Comparison of ENCODE assay signal across 9 cellular contexts in the genomic region with DNA sequence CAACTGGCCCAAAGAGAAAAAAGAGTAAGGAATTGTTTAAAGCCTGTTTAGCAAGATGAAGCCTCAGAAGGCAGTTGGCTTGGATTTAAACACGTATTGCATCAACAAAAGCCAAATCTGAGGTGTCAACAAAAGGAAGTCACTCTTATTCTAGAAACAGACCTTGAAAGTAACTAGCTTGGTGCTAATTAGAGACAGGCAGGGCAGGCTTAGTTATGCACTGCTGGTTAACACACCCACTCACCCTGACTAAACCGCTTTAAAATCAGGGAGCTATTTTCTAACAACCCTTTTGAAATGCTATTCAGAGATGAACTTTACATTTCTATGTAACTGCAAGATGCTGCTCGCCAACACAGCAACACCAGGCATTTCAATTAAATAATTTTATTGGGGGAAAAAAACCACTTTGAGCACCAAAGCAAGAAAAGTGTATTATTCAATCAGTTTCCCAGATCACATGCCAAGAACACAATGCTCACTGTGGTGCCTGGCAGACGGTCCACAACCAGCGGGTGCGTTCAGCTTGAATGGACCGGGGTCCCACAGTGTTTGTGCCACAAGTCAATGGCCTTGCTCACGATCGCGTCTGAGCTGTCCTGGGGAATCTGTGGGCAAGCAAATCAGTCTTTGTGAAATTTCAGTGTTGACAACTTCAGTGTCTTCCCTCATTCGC. TPM values are rescaled to one million over a fixed set of nuclear protein-coding genes. Genes with fewer than 3 reads are reported as not detected.
DNase-seq lines count a peak whose midpoint lies in the region; ATAC-seq and TF ChIP-seq lines count a peak whose summit lies in the region.
"Had no signal": no experiment of that assay in that cellular context is flagged by ENCODE, and none has a peak within 500 bp of the region (broad histone marks: within the 10 kb centered on the region; RNA-seq: fewer than 3 reads in every experiment).

No MANE protein-coding gene starts in this region.

- peak overlapping the region; percentile 65 for H3K27ac ChIP-seq in OCI-LY7 (ENCODE audit: low read depth, low read length, poor library complexity, severe bottlenecking)

- POLR2A ChIA-PET in OCI-LY7 (lab: Charles Lee), result interaction anchor here (0.7 to 4.9 kb wide), 15 partner anchors 9 to 222 kb away, joined by 3 to 43 read pairs (median 4); a partner anchor contains a TSS

- peaks cover 58% of the 10 kb centered on the region for H3K4me1 ChIP-seq in OCI-LY7 (ENCODE audit: insufficient read depth, low read length, poor library complexity, severe bottlenecking)

- H3K4me2 ChIP-seq in OCI-LY7 (ENCODE audit: low read length), result peak overlapping the region; percentile 58

- H3K4me3 ChIP-seq in GM12864 (ENCODE audit: low read depth, low read length) (peak overlapping the region; percentile 10; the same call in 1 of the 2 replicates), OCI-LY7 (ENCODE audit: low read depth, low read length, poor library complexity, severe bottlenecking) (peak overlapping the region; percentile 40)

- CTCF ChIA-PET in OCI-LY7 (lab: Charles Lee; ENCODE audit: unreplicated experiment), result interaction anchor here (0.7 to 2.1 kb wide), 3 partner anchors 24 to 182 kb away, joined by 3 to 5 read pairs (median 3); a partner anchor contains a TSS

- no peaks in the 10 kb centered on the region for H3K9me2 ChIP-seq in OCI-LY7 (ENCODE audit: insufficient read depth, low read length)

- H3K36me3 ChIP-seq in OCI-LY7 (ENCODE audit: insufficient read depth, low read length), result peaks cover 71% of the 10 kb centered on the region

- TF ChIP-seq CTCF in GM12864 (IDR thresholded peaks at IDR 0.05; ENCODE audit: low read depth, low read length, missing control alignments), result no peak
- TF ChIP-seq CTCF in OCI-LY7 (conservative IDR thresholded peaks at IDR 0.05; ENCODE audit: low read length), result no peak

- peak; percentile 37 for ATAC-seq in GM21528 (IDR thresholded peaks at IDR 0.05; ENCODE audit: low FRiP score, unreplicated experiment)

- intact Hi-C loops in OCI-LY7 (cut with micrococcal nuclease; ENCODE audit: unreplicated experiment), result loop anchor here (2.0 kb wide), 1 partner anchor 22 kb away; no protein-coding TSS in a partner anchor

- H4K20me1 ChIP-seq in OCI-LY7 (ENCODE audit: insufficient read depth, low read length), result 0 out of 2 replicates have a peak, but pooled peaks cover 9% of the 10 kb centered on the region

- BruUV-seq in OCI-LY7 (replicated peaks; lab: Mats Ljungman, UMichigan), result no TSS peak

- no peaks in the 10 kb centered on the region for H3K9me3 ChIP-seq in OCI-LY7 (ENCODE audit: low read length)

- H2AFZ ChIP-seq in OCI-LY7 (ENCODE audit: low read length), result no peak overlapping the region; the same call in 1 of the 2 replicates

- no peaks in the 10 kb centered on the region for H3K79me2 ChIP-seq in OCI-LY7 (ENCODE audit: insufficient read depth, low read depth, low read length)

- DNase-seq in GM12864 (ENCODE audit: low read depth) (peak; percentile 74), OCI-LY7 (ENCODE audit: low spot score) (peak; percentile 78), kidney tubule cell (ENCODE audit: low spot score) (peak; percentile 33), SKM-1 (lab: John Stamatoyannopoulos, UW; ENCODE audit: unreplicated experiment) (no peak), DMS114 treated with DMSO at 0.1 percent for 48 hours (lab: John Stamatoyannopoulos, UW; ENCODE audit: unreplicated experiment) (no peak), DMS79 treated with DMSO at 0.1 percent for 48 hours (lab: John Stamatoyannopoulos, UW) (no peak)
- no peak for DNase-seq in activated effector memory CD4-positive, alpha-beta T cell treated with Interleukin-2 at 50 U/mL for 16 hours
- DNase-seq: NCI-H2029 treated with DMSO at 0.1 percent for 48 hours had no signal

RNA-seq across cellular contexts. Expression of a gene that starts 23.6 kb away (rescaled TPM):
- 52.9 and 69.2 TPM in 2 replicates for total RNA-seq in OCI-LY7 (2014; rRNA removed; shearing (Covaris generic))
- 46.2 and 50.5 TPM in 2 replicates for total RNA-seq in OCI-LY7 (2022)

Comparison
In these comparisons a context has a peak if more than half of its experiments do, and no peak if none do; other contexts are left out.
1. DNase-seq: peak in GM12864 (single experiment), OCI-LY7 (single experiment) and kidney tubule cell (single experiment); none in SKM-1 (single experiment), DMS114 treated with DMSO at 0.1 percent for 48 hours (single experiment), DMS79 treated with DMSO at 0.1 percent for 48 hours (single experiment) and activated effector memory CD4-positive, alpha-beta T cell treated with Interleukin-2 at 50 U/mL for 16 hours (single experiment).